Comparison of ENCODE assay signal across 26 cellular contexts in the genomic region with DNA sequence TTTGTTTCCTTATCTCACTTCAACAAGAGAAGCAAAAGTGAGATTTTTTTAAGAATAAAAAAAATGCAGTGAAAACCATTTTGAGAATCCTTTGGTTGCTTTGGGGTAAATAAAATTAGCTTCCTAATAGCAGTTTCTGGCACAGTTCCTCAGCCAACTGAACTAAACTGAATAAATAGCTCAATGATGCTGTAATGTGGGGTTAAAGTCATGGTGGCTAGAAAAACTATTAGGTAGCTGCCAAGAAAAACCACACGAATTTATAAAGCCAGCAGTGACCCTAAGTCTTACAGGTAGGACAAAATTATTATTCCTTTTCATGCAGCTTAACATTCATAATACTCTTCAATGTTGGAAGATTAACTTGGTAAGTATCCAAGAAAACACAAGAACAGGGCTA.
DNase-seq lines count a peak whose midpoint lies in the region; FAIRE-seq and TF ChIP-seq lines count a peak whose summit lies in the region.
"Had no signal": no experiment of that assay in that cellular context is flagged by ENCODE, and none has a peak within 500 bp of the region (broad histone marks: within the 10 kb centered on the region; RNA-seq: fewer than 3 reads in every experiment).

No MANE protein-coding gene starts in this region.

- intact Hi-C loops in stomach (cut with DNase I; ENCODE audit: low total_unique reads) = no loop called here

- TF ChIP-seq CTCF in astrocyte (IDR thresholded peaks at IDR 0.05; ENCODE audit: insufficient read depth, low read depth, low read length) (no peak), foreskin fibroblast (IDR thresholded peaks at IDR 0.05; ENCODE audit: low read depth, low read length) (no peak), stomach (IDR thresholded peaks at IDR 0.05) (no peak)

- no peaks in the 10 kb centered on the region for H3K4me1 Mint-ChIP-seq in astrocyte (ENCODE audit: low read depth, unreplicated experiment)

- no peaks in the 10 kb centered on the region for H3K36me3 Mint-ChIP-seq in astrocyte (ENCODE audit: low read depth, unreplicated experiment)

- no peaks in the 10 kb centered on the region for H3K9me3 Mint-ChIP-seq in astrocyte (ENCODE audit: unreplicated experiment)
- H3K9me3 Mint-ChIP-seq: stimulated activated naive CD8-positive, alpha-beta T cell treated with anti-CD3 and anti-CD28 coated beads, Interleukin-15, Interleukin-2, amounts not matched to agents 100 ng/mL and 50 ng/mL, for 24 hours had no signal

- in situ Hi-C loops in ACHN (cut with HindIII; ENCODE audit: low pct_ligation_motif_present, low pct_unique_long_range_greater_than_20kb, low sequenced_read_pairs) = no loop called here

- 3 to 19% (median 5%) methylated on average over 1 of the region's 1 CpG for WGBS in stomach, 5 donors

- no peak overlapping the region for H3K4me3 ChIP-seq in astrocyte (ENCODE audit: insufficient read depth, low read depth, low read length)
- no peak overlapping the region for H3K4me3 ChIP-seq in foreskin fibroblast (ENCODE audit: low read depth in 1 of 2, low read length in 2 of 2)
- no peak overlapping the region for H3K4me3 ChIP-seq in stomach
- H3K4me3 ChIP-seq: HAP-1, tibial nerve had no signal

- no peak overlapping the region for H3K27ac Mint-ChIP-seq in astrocyte (ENCODE audit: unreplicated experiment)
- H3K27ac Mint-ChIP-seq: stimulated activated naive CD8-positive, alpha-beta T cell treated with anti-CD3 and anti-CD28 coated beads, Interleukin-15, Interleukin-2, amounts not matched to agents 100 ng/mL and 50 ng/mL, for 24 hours had no signal

- H3K4me1 ChIP-seq in astrocyte (ENCODE audit: insufficient read depth, low read length) = peaks cover 2% of the 10 kb centered on the region
- peaks cover 0 to 12% (median 0%) of the 10 kb centered on the region in 4 donors for H3K4me1 ChIP-seq in stomach
- H3K4me1 ChIP-seq: HAP-1 had no signal

- no peak overlapping the region for H3K4me3 Mint-ChIP-seq in astrocyte (ENCODE audit: unreplicated experiment)
- H3K4me3 Mint-ChIP-seq: stimulated activated naive CD8-positive, alpha-beta T cell treated with anti-CD3 and anti-CD28 coated beads, Interleukin-15, Interleukin-2, amounts not matched to agents 100 ng/mL and 50 ng/mL, for 24 hours had no signal

- no peaks in the 10 kb centered on the region for H3K36me3 ChIP-seq in astrocyte (ENCODE audit: insufficient read depth, low read length)
- H3K36me3 ChIP-seq in stomach = no peaks in the 10 kb centered on the region
- H3K36me3 ChIP-seq: HAP-1, tibial nerve had no signal

- no peaks in the 10 kb centered on the region for H3K79me2 ChIP-seq in astrocyte (ENCODE audit: insufficient read depth, low read length)

- H3K27ac ChIP-seq in astrocyte (ENCODE audit: low read depth, low read length) = no peak overlapping the region
- H3K27ac ChIP-seq in stomach = no peak overlapping the region
- H3K27ac ChIP-seq: C4-2B, KMS-11, tibial nerve had no signal

- TF ChIP-seq EP300 in stomach (IDR thresholded peaks at IDR 0.05) = no peak

- FAIRE-seq in astrocyte (lab: Jason Lieb, UNC) = no peak
- FAIRE-seq: endothelial cell of umbilical vein, frontal cortex, keratinocyte, TTC549 had no signal

- H3K27me3 ChIP-seq in astrocyte (ENCODE audit: insufficient read depth, low read length) = no peaks in the 10 kb centered on the region
- no peaks in the 10 kb centered on the region for H3K27me3 ChIP-seq in stomach
- H3K27me3 ChIP-seq: tibial nerve had no signal

- no peak overlapping the region for H2AFZ ChIP-seq in astrocyte (ENCODE audit: low read depth, low read length)

- H3K9me3 ChIP-seq in astrocyte (ENCODE audit: insufficient read depth, low read depth, low read length) (no peaks in the 10 kb centered on the region), stomach (no peaks in the 10 kb centered on the region)
- H3K9me3 ChIP-seq: HAP-1 had no signal

- no peaks in the 10 kb centered on the region for H4K20me1 ChIP-seq in astrocyte (ENCODE audit: insufficient read depth, low read length)

- DNase-seq in A172 (ENCODE audit: low spot score) = peak; percentile 27
- peak; percentile 20 for DNase-seq in HCEC 1CT
- peak; percentile 81 for DNase-seq in astrocyte (ENCODE audit: low read depth)
- DNase-seq in foreskin fibroblast = peak; percentile 16 to 75
- no peak for DNase-seq in NCI-H82 (lab: John Stamatoyannopoulos, UW)
- no peak for DNase-seq in occipital lobe (lab: John Stamatoyannopoulos, UW)
- DNase-seq in stomach = no peak
- DNase-seq in ACHN = no peak
- DNase-seq: activated CD4-positive, CD25-positive, alpha-beta regulatory T cell treated with anti-CD3 and anti-CD28 coated beads, Interleukin-2, amount 50 U/mL, for 72 hours; activated T-cell treated with anti-CD3 and anti-CD28 coated beads, Interleukin-2, amount 50 U/mL, for 1 hour; amniotic stem cell; central memory CD4-positive, alpha-beta T cell; GDM1; NCI-H1694; NCI-H2171; retina; T-helper 1 cell had no signal

- no peaks in the 10 kb centered on the region for H3K27me3 Mint-ChIP-seq in astrocyte (ENCODE audit: low read depth, unreplicated experiment)

- no peak for TF ChIP-seq POLR2A in stomach (IDR thresholded peaks at IDR 0.05)

- H3K4me2 ChIP-seq in astrocyte (ENCODE audit: low read length) = peak overlapping the region; percentile 5
- H3K4me2 ChIP-seq: KMS-11 had no signal

- no peak overlapping the region for H3K9ac ChIP-seq in astrocyte (ENCODE audit: low read length)
- H3K9ac ChIP-seq: KMS-11 had no signal

Comparison
In these comparisons a context has a peak if more than half of its experiments do, and no peak if none do; other contexts are left out.
1. DNase-seq: peak in A172 (single experiment), HCEC 1CT (single experiment), astrocyte (single experiment) and foreskin fibroblast (2 of 2); none in NCI-H82 (single experiment), occipital lobe (single experiment), stomach (single experiment) and ACHN (single experiment).